Comparison of ENCODE assay signal across 24 cellular contexts in the genomic region with DNA sequence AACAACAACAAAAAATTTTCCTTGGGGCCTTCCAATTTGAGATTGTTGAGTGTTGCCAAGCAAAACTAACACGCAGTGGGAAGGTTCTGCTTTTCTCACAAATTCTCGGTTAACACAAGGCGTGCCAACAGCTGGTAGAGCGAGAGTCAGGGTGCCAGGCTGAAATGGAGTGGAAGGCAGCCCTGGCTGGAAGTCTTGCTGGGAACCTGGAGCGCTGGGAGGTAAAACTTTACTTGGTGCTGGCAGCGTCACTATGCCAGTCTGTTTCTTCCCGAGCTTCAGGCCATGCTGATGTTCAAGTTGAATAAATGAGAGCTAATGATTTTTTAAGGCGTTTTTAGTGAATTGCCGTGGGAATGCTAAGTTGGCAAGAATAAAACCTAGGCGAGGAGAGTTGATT.
A peak's percentile ranks its signal among the peaks of the same experiment; 100 is the strongest.
DNase-seq lines count a peak whose midpoint lies in the region; ATAC-seq, FAIRE-seq and TF ChIP-seq lines count a peak whose summit lies in the region.
"Had no signal": no experiment of that assay in that cellular context is flagged by ENCODE, and none has a peak within 500 bp of the region (broad histone marks: within the 10 kb centered on the region; RNA-seq: fewer than 3 reads in every experiment).

No MANE protein-coding gene starts in this region.

- no peak overlapping the region for H3K4me2 ChIP-seq in H1 (ENCODE audit: insufficient read depth in 1 of 2, low read depth in 2 of 2, low read length in 2 of 2)

- no peak overlapping the region for H3K18ac ChIP-seq in H1 (ENCODE audit: extremely low read depth, low read length)

- no peak for TF ChIP-seq RAD21 in H1 (IDR thresholded peaks at IDR 0.05 in 1 of 2, conservative IDR thresholded peaks at IDR 0.05 in 1 of 2; ENCODE audit: low read depth in 2 of 2, low read length in 2 of 2)

- no peak overlapping the region for H3K4ac ChIP-seq in H1 (replicated peaks; ENCODE audit: insufficient read length, low read depth, low read length)

- H3K79me1 ChIP-seq in H1 (ENCODE audit: low read depth, low read length) = 0 out of 2 replicates have a peak, but pooled peaks cover 2% of the 10 kb centered on the region

- no peak overlapping the region for H2BK20ac ChIP-seq in H1 (ENCODE audit: low read length)

- peak; percentile 3 for DNase-seq in DMS53 (lab: John Stamatoyannopoulos, UW)
- no peak for DNase-seq in DMS53 treated with DMSO at 0.1 percent for 48 hours (lab: John Stamatoyannopoulos, UW; ENCODE audit: unreplicated experiment)
- no peak for DNase-seq in H1 (ENCODE audit: low read depth in 1 of 2, low spot score in 2 of 2)
- peak; percentile 20 for DNase-seq in renal cortical epithelial cell (ENCODE audit: low read depth)
- no peak for DNase-seq in activated T-cell treated with anti-CD3 and anti-CD28 coated beads, Interleukin-2, amount 50 U/mL, for 48 hours
- no peak for DNase-seq in psoas muscle
- no peak for DNase-seq in Kasumi-1 (lab: John Stamatoyannopoulos, UW)
- DNase-seq: 8988T; Caco-2; CD4-positive, alpha-beta T cell; DMS79; H7; HFFc6; KG1; NCI-H1417; NCI-H187 treated with DMSO at 0.1 percent for 48 hours; NCI-H2227 treated with DMSO at 0.1 percent for 48 hours; NCI-H510A treated with DMSO at 0.1 percent for 48 hours; NCI-H774; PC-3; RPMI8226; SIG-M5 had no signal

- no peak for TF ChIP-seq POLR2A in H1 (IDR thresholded peaks at IDR 0.05; ENCODE audit: control extremely low read depth in 1 of 2, low read depth in 2 of 2, low read length in 2 of 2)

- H3K9me3 ChIP-seq in H1 (ENCODE audit: insufficient read depth in 2 of 2, low read depth in 1 of 2, low read length in 1 of 2) = no peaks in the 10 kb centered on the region
- H3K9me3 ChIP-seq in psoas muscle = no peaks in the 10 kb centered on the region
- H3K9me3 ChIP-seq: Caco-2 had no signal

- H2BK12ac ChIP-seq in H1 (ENCODE audit: low read depth, low read length) = no peak overlapping the region

- no peak overlapping the region for H3K14ac ChIP-seq in H1 (ENCODE audit: insufficient read length)

- no peaks in the 10 kb centered on the region for H4K20me1 ChIP-seq in H1 (replicated peaks in 1 of 2; ENCODE audit: control insufficient read depth in 1 of 2, insufficient read depth in 2 of 2, low read length in 2 of 2)

- H3K36me3 Mint-ChIP-seq in nephron (ENCODE audit: low read depth) = no peaks in the 10 kb centered on the region

- no peak overlapping the region for H3K9ac ChIP-seq in H1 (replicated peaks in 1 of 4; ENCODE audit: extremely low read depth in 1 of 4, low read depth in 3 of 4, low read length in 3 of 4)

- no peaks in the 10 kb centered on the region; a peak in 1 of 7 replicates for H3K27me3 ChIP-seq in H1 (replicated peaks in 1 of 4; ENCODE audit: control insufficient read depth in 3 of 4, extremely low read depth in 1 of 4, insufficient read depth in 3 of 4, low read length in 3 of 4)
- no peaks in the 10 kb centered on the region for H3K27me3 ChIP-seq in psoas muscle (ENCODE audit: insufficient read depth in 3 of 3, low read length in 2 of 3)

- H3K9me3 Mint-ChIP-seq in nephron = no peaks in the 10 kb centered on the region
- H3K9me3 Mint-ChIP-seq: CD4-positive, alpha-beta T cell had no signal

- no peaks in the 10 kb centered on the region for H3K23me2 ChIP-seq in H1 (ENCODE audit: low read depth, low read length)

- H3K27ac ChIP-seq in H1 (ENCODE audit: low read depth, low read length) (no peak overlapping the region), psoas muscle (no peak overlapping the region)

- no peak overlapping the region for H4K8ac ChIP-seq in H1 (ENCODE audit: extremely low read depth, insufficient read depth, low read length)

- H3K4me1 ChIP-seq in H1 (replicated peaks in 1 of 4; ENCODE audit: control insufficient read depth in 3 of 4, insufficient read depth in 4 of 4, low read length in 3 of 4) = peaks cover 0 to 9% (median 8%) of the 10 kb centered on the region in 4 experiments; a peak in 3 of 7 replicates
- no peaks in the 10 kb centered on the region for H3K4me1 ChIP-seq in psoas muscle

- no peak overlapping the region for H3K56ac ChIP-seq in H1 (replicated peaks; ENCODE audit: insufficient read length, low read depth, low read length)

- CTCF ChIA-PET in H1 (lab: Charles Lee; ENCODE audit: partially characterized antibody) = no interaction called here

- no peak overlapping the region for H2AFZ ChIP-seq in H1 (ENCODE audit: low read length)

- no peak overlapping the region for H2AK5ac ChIP-seq in H1 (ENCODE audit: low read depth, low read length)

- no peak overlapping the region for H3K4me3 Mint-ChIP-seq in nephron
- H3K4me3 Mint-ChIP-seq: CD4-positive, alpha-beta T cell; HFFc6 had no signal

- peaks cover 38% of the 10 kb centered on the region for H3K4me1 Mint-ChIP-seq in nephron

- H2BK15ac ChIP-seq in H1 (ENCODE audit: low read length) = no peak overlapping the region

- intact Hi-C loops in psoas muscle (cut with DNase I) = no loop called here

- peak overlapping the region; percentile 18 for H4K5ac ChIP-seq in H1 (ENCODE audit: insufficient read length, low read depth, low read length)

- H3K27me3 Mint-ChIP-seq in nephron (ENCODE audit: low read depth) = no peaks in the 10 kb centered on the region
- H3K27me3 Mint-ChIP-seq: CD4-positive, alpha-beta T cell had no signal

- H3K4me3 ChIP-seq in H1 (ENCODE audit: extremely low read depth in 1 of 4, insufficient read depth in 2 of 4, low read depth in 3 of 4, low read length in 4 of 4) (no peak overlapping the region), psoas muscle (no peak overlapping the region)

- H2BK5ac ChIP-seq in H1 (ENCODE audit: low read depth, low read length) = 0 out of 2 replicates have a peak overlapping the region, but pooled peaks have one; percentile 12

- no peak for ATAC-seq in psoas muscle
- ATAC-seq: PC-3 had no signal

- H3K23ac ChIP-seq in H1 (ENCODE audit: insufficient read length) = no peak overlapping the region

- no peak overlapping the region for H2BK120ac ChIP-seq in H1 (replicated peaks; ENCODE audit: low read depth, low read length)

- no peak for FAIRE-seq in H1 (lab: Jason Lieb, UNC)
- FAIRE-seq: GM12892 had no signal

- H3K36me3 ChIP-seq in H1 (ENCODE audit: control insufficient read depth in 2 of 4, insufficient read depth in 4 of 4, low read length in 3 of 4) (no peaks in the 10 kb centered on the region), psoas muscle (ENCODE audit: insufficient read depth in 1 of 2, low read depth in 1 of 2) (no peaks in the 10 kb centered on the region)

- TF ChIP-seq EP300 in H1 (IDR thresholded peaks at IDR 0.05; ENCODE audit: borderline replicate concordance in 1 of 2, low read depth in 2 of 2, low read length in 2 of 2) = no peak

- POLR2A ChIA-PET in H1 (lab: Charles Lee; ENCODE audit: partially characterized antibody) = no interaction called here

- WGBS in H1 (ENCODE audit: extremely low coverage in 1 of 2, insufficient coverage in 1 of 2, insufficient read length in 1 of 2, insufficient replicate concordance in 2 of 2, low coverage in 1 of 2, low lambda C conversion rate in 2 of 2, missing lambda C conversion rate in 1 of 2), 2 experiments = 82% methylated on average over 10 of the region's 10 CpGs; no CpG with 5 or more reads in 1 of the 2 experiments
- WGBS in psoas muscle, 3 donors = 45 to 69% (median 46%) methylated on average over 10 of the region's 10 CpGs

- peak overlapping the region; percentile 26 to 92 (median 59) for H3K27ac Mint-ChIP-seq in nephron
- H3K27ac Mint-ChIP-seq: CD4-positive, alpha-beta T cell; HFFc6 had no signal

- H3K79me2 ChIP-seq in H1 (ENCODE audit: control insufficient read depth in 1 of 2, insufficient read depth in 2 of 2, low read length in 2 of 2) = no peaks in the 10 kb centered on the region

- H4K91ac ChIP-seq in H1 (replicated peaks; ENCODE audit: insufficient read length, low read length) = peak overlapping the region; percentile 61

- TF ChIP-seq CTCF in H1 (IDR thresholded peaks at IDR 0.05; ENCODE audit: control extremely low read depth in 1 of 3, insufficient read depth in 1 of 3, low read depth in 1 of 3, low read length in 3 of 3) = no peak
- no peak for TF ChIP-seq CTCF in nephron (IDR thresholded peaks at IDR 0.05; ENCODE audit: unreplicated experiment in 3 of 3)
- no peak for TF ChIP-seq CTCF in psoas muscle (IDR thresholded peaks at IDR 0.05)

TF ChIP-seq in H1, 55 proteins besides CTCF, POLR2A, EP300 and RAD21:
- TF ChIP-seq SRF (IDR thresholded peaks at IDR 0.05; ENCODE audit: low read depth, low read length) = no peak
- TF ChIP-seq POLR2AphosphoS5 (IDR thresholded peaks at IDR 0.05; ENCODE audit: low read depth, low read length) = no peak
- no peak for TF ChIP-seq GTF2F1 (IDR thresholded peaks at IDR 0.05; ENCODE audit: borderline replicate concordance, low read depth, low read length)
- no peak for TF ChIP-seq JUN (IDR thresholded peaks at IDR 0.05; ENCODE audit: low read depth, low read length)
- TF ChIP-seq ZNF274 (IDR thresholded peaks at IDR 0.05; ENCODE audit: borderline replicate concordance, extremely low read depth, low read length) = no peak
- no peak for TF ChIP-seq SP4 (IDR thresholded peaks at IDR 0.05; ENCODE audit: low read length)
- no peak for TF ChIP-seq SUZ12 (IDR thresholded peaks at IDR 0.05; ENCODE audit: low read length)
- TF ChIP-seq CBX8 (IDR thresholded peaks at IDR 0.05; ENCODE audit: borderline replicate concordance, low read depth, low read length) = no peak
- TF ChIP-seq JUND (IDR thresholded peaks at IDR 0.05; ENCODE audit: low read length) = no peak
- TF ChIP-seq TAF1 (IDR thresholded peaks at IDR 0.05; ENCODE audit: low read depth, low read length) = no peak
- TF ChIP-seq, protein P1, sequence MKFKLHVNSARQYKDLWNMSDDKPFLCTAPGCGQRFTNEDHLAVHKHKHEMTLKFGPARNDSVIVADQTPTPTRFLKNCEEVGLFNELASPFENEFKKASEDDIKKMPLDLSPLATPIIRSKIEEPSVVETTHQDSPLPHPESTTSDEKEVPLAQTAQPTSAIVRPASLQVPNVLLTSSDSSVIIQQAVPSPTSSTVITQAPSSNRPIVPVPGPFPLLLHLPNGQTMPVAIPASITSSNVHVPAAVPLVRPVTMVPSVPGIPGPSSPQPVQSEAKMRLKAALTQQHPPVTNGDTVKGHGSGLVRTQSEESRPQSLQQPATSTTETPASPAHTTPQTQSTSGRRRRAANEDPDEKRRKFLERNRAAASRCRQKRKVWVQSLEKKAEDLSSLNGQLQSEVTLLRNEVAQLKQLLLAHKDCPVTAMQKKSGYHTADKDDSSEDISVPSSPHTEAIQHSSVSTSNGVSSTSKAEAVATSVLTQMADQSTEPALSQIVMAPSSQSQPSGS (IDR thresholded peaks at IDR 0.05; ENCODE audit: low read length) = no peak
- TF ChIP-seq SP2 (IDR thresholded peaks at IDR 0.05; ENCODE audit: low read length) = no peak
- no peak for TF ChIP-seq SAP30 (IDR thresholded peaks at IDR 0.05; ENCODE audit: insufficient read depth, insufficient replicate concordance, low read length)
- no peak for TF ChIP-seq POU5F1 (IDR thresholded peaks at IDR 0.05; ENCODE audit: low read depth, low read length)

Comparison
In these comparisons a context has a peak if more than half of its experiments do, and no peak if none do; other contexts are left out.
1. DNase-seq: peak in DMS53 (single experiment) and renal cortical epithelial cell (single experiment); none in DMS53 treated with DMSO at 0.1 percent for 48 hours (single experiment), H1 (0 of 2), activated T-cell treated with anti-CD3 and anti-CD28 coated beads, Interleukin-2, amount 50 U/mL, for 48 hours (0 of 2), psoas muscle (0 of 2) and Kasumi-1 (0 of 2).